In genomic region chr2:165469417-165469816, GRCh38 we compare ENCODE assay signal across 9 cellular contexts. TPM values are rescaled to one million over a fixed set of nuclear protein-coding genes. Genes with fewer than 3 reads are reported as not detected.
DNase-seq lines count a peak whose midpoint lies in the region; ATAC-seq and TF ChIP-seq lines count a peak whose summit lies in the region.
"Had no signal": no experiment of that assay in that cellular context is flagged by ENCODE, and none has a peak within 500 bp of the region (broad histone marks: within the 10 kb centered on the region; RNA-seq: fewer than 3 reads in every experiment).

CSRNP3 (plus strand) TSS chr2:165469698; CDS start chr2:165595066, 125,368 bp downstream.

- no peak for TF ChIP-seq CTCF in RWPE1 (conservative IDR thresholded peaks at IDR 0.05; ENCODE audit: low read depth)

- DNase-seq in HPDE6-E6E7 (ENCODE audit: extremely low spot score) (peak; percentile 81), RWPE1 (ENCODE audit: low spot score) (peak; percentile 67), fibroblast of gingiva (ENCODE audit: low read depth) (peak; percentile 79), mucosa of gallbladder (ENCODE audit: low spot score) (peak; percentile 81), SIG-M5 (lab: John Stamatoyannopoulos, UW) (no peak), NOMO-1 (lab: John Stamatoyannopoulos, UW; ENCODE audit: unreplicated experiment in 2 of 2) (no peak)

- ATAC-seq in GM18519 (IDR thresholded peaks at IDR 0.05; ENCODE audit: low FRiP score, unreplicated experiment), result no peak
- ATAC-seq in GM18520 (IDR thresholded peaks at IDR 0.05; ENCODE audit: unreplicated experiment), result no peak
- ATAC-seq: Panc1 had no signal

- CTCF ChIA-PET in RWPE1 (lab: Yijun Ruan, JAX), result no interaction called here

- H3K27ac ChIP-seq in RWPE1, result no peak within 1 kb of the TSS

- POLR2A ChIA-PET in RWPE1 (lab: Yijun Ruan, JAX; ENCODE audit: low non-redundant PET), result no interaction called here

RNA-seq across cellular contexts. Expression of gene CSRNP3, which starts in this region (rescaled TPM):
- 7.1 TPM for total RNA-seq in mucosa of gallbladder

Comparison
In these comparisons a context has a peak if more than half of its experiments do, and no peak if none do; other contexts are left out.
1. DNase-seq: peak in HPDE6-E6E7 (single experiment), RWPE1 (single experiment), fibroblast of gingiva (single experiment) and mucosa of gallbladder (single experiment); none in SIG-M5 (single experiment) and NOMO-1 (0 of 2).